19 cellular contexts compared by ENCODE assay signal in genomic region chr4:186244835-186245234, GRCh38. TPM values are rescaled to one million over a fixed set of nuclear protein-coding genes. Genes with fewer than 3 reads are reported as not detected.
DNase-seq lines count a peak whose midpoint lies in the region; ATAC-seq lines count a peak whose summit lies in the region.
"Had no signal": no experiment of that assay in that cellular context is flagged by ENCODE, and none has a peak within 500 bp of the region (broad histone marks: within the 10 kb centered on the region; RNA-seq: fewer than 3 reads in every experiment).

No MANE protein-coding gene starts in this region.

- no peak overlapping the region for H2BK5ac ChIP-seq in mesendoderm (ENCODE audit: low read length)

- no peak overlapping the region for H3K18ac ChIP-seq in mesendoderm (ENCODE audit: low read length)

- no peak overlapping the region for H4K8ac ChIP-seq in mesendoderm (ENCODE audit: low read depth, low read length)

- H2AK5ac ChIP-seq in mesendoderm (ENCODE audit: low read length): no peak overlapping the region

- peak overlapping the region; percentile 53 for H3K4me3 ChIP-seq in H7 (ENCODE audit: insufficient read depth, low read depth, low read length)
- H3K4me3 ChIP-seq in HUES64 (ENCODE audit: low read length): peak overlapping the region; percentile 52
- peak overlapping the region; percentile 78 for H3K4me3 ChIP-seq in iPS-15b (ENCODE audit: low read depth, low read length)
- H3K4me3 ChIP-seq in mesendoderm (ENCODE audit: low read length): peak overlapping the region; percentile 16
- H3K4me3 ChIP-seq: BLaER1 treated with 17β-estradiol and CSF1 and Interleukin-3, amounts not matched to agents 10 nM and 100 nM had no signal

- no peak overlapping the region for H2BK15ac ChIP-seq in mesendoderm (replicated peaks; ENCODE audit: low read depth)

- H3K9ac ChIP-seq in HUES64 (ENCODE audit: low read depth, low read length) (peak overlapping the region; percentile 59; the same call in 1 of the 2 replicates), iPS-15b (ENCODE audit: low read depth, low read length) (peak overlapping the region; percentile 84), mesendoderm (ENCODE audit: low read length) (peak overlapping the region; percentile 61)
- H3K9ac ChIP-seq: BLaER1 treated with 17β-estradiol and CSF1 and Interleukin-3, amounts not matched to agents 10 nM and 100 nM; KMS-11 had no signal

- DNase-seq in H7 (no peak), mesendoderm (no peak), amniotic stem cell (lab: John Stamatoyannopoulos, UW) (no peak), NCI-H345 treated with DMSO at 0.1 percent for 48 hours (lab: John Stamatoyannopoulos, UW; ENCODE audit: unreplicated experiment) (no peak)
- DNase-seq: CD8-positive, alpha-beta T cell; COR-L47; DMS 273 treated with DMSO at 0.1 percent for 48 hours; DMS53; GDM1; HFFc6 had no signal

- no peak overlapping the region for H3K4me2 ChIP-seq in mesendoderm (ENCODE audit: low read length)
- H3K4me2 ChIP-seq: BLaER1 treated with 17β-estradiol and CSF1 and Interleukin-3, amounts not matched to agents 10 nM and 100 nM; KMS-11 had no signal

- H3K4me1 ChIP-seq in HUES64 (ENCODE audit: insufficient read depth, low read length) (peaks cover 41% of the 10 kb centered on the region), iPS-15b (ENCODE audit: control insufficient read depth, insufficient read depth, low read length) (peaks cover 23% of the 10 kb centered on the region), mesendoderm (ENCODE audit: control insufficient read depth, low read depth, low read length) (peaks cover 6% of the 10 kb centered on the region)
- H3K4me1 ChIP-seq: BLaER1 treated with 17β-estradiol and CSF1 and Interleukin-3, amounts not matched to agents 10 nM and 100 nM had no signal

- H3K4ac ChIP-seq in mesendoderm (ENCODE audit: low read depth, low read length): no peak overlapping the region

- H3K9me3 ChIP-seq in HUES64 (ENCODE audit: insufficient read depth, low read depth, low read length): no peaks in the 10 kb centered on the region
- H3K9me3 ChIP-seq in iPS-15b (ENCODE audit: control insufficient read depth, insufficient read depth, low read length): no peaks in the 10 kb centered on the region

- H3K23ac ChIP-seq in mesendoderm (ENCODE audit: low read length): no peak overlapping the region

- peaks cover 12% of the 10 kb centered on the region for H3K79me2 ChIP-seq in mesendoderm (ENCODE audit: control insufficient read depth, insufficient read depth, low read length)

- H3K79me1 ChIP-seq in mesendoderm (ENCODE audit: low read length): no peaks in the 10 kb centered on the region

- H4K5ac ChIP-seq in mesendoderm (ENCODE audit: low read length): no peak overlapping the region

- ATAC-seq in GM19452 (IDR thresholded peaks at IDR 0.05; ENCODE audit: unreplicated experiment): no peak
- ATAC-seq: CD8-positive, alpha-beta T cell; HCT116 had no signal

- 75% methylated on average over 5 of the region's 5 CpGs for WGBS in HUES64
- WGBS in mesendoderm (ENCODE audit: extremely low coverage, insufficient coverage, low lambda C conversion rate): no CpG with 5 or more reads among the region's 5 CpGs

- H3K36me3 ChIP-seq in H7 (replicated peaks; ENCODE audit: control insufficient read depth, insufficient read depth, low read length) (no peaks in the 10 kb centered on the region), HUES64 (ENCODE audit: insufficient read depth, low read length) (peaks cover 6% of the 10 kb centered on the region; the same call in 1 of the 2 replicates), iPS-15b (ENCODE audit: control insufficient read depth, insufficient read depth, low read length) (no peaks in the 10 kb centered on the region), mesendoderm (ENCODE audit: control insufficient read depth, insufficient read depth, low read length) (no peaks in the 10 kb centered on the region)
- H3K36me3 ChIP-seq: BLaER1 treated with 17β-estradiol and CSF1 and Interleukin-3, amounts not matched to agents 10 nM and 100 nM had no signal

- H3K27ac ChIP-seq in HUES64 (ENCODE audit: low read depth, low read length) (peak overlapping the region; percentile 70; the same call in 1 of the 2 replicates), mesendoderm (ENCODE audit: low read depth, low read length) (peak overlapping the region; percentile 20)
- H3K27ac ChIP-seq: BLaER1 treated with 17β-estradiol and CSF1 and Interleukin-3, amounts not matched to agents 10 nM and 100 nM; KMS-11 had no signal

- no peak overlapping the region for H2BK120ac ChIP-seq in mesendoderm (ENCODE audit: low read depth, low read length)

- H3K56ac ChIP-seq in mesendoderm (ENCODE audit: low read length): peak overlapping the region; percentile 37

- H3K27me3 ChIP-seq in H7 (ENCODE audit: control insufficient read depth, insufficient read depth, low read length) (no peaks in the 10 kb centered on the region), HUES64 (ENCODE audit: insufficient read depth, low read length) (no peaks in the 10 kb centered on the region), iPS-15b (ENCODE audit: control insufficient read depth, insufficient read depth, low read length) (no peaks in the 10 kb centered on the region), mesendoderm (ENCODE audit: insufficient read depth, low read length, poor library complexity) (no peaks in the 10 kb centered on the region)
- H3K27me3 ChIP-seq: BLaER1 treated with 17β-estradiol and CSF1 and Interleukin-3, amounts not matched to agents 10 nM and 100 nM had no signal

RNA-seq across cellular contexts. Expression of gene KLKB1, which starts 17.5 kb away (rescaled TPM):
- total RNA-seq in H7 (2014; rRNA removed; shearing (Covaris generic)): 11.8 and 16.3 TPM in 2 replicates
- 6.3 TPM for polyA plus RNA-seq in HUES64 (2013, experiment 1 of 2)
- polyA plus RNA-seq in HUES64 (2013, experiment 2 of 2): 5.5 TPM
- polyA plus RNA-seq in mesendoderm (2013, experiment 1 of 2): 9.3 TPM
- 9.3 TPM for polyA plus RNA-seq in mesendoderm (2013, experiment 2 of 2)
- total RNA-seq: A172, HFFc6 had no signal

RNA-seq across cellular contexts. Expression of gene F11, which starts 21.2 kb away (rescaled TPM):
- 0.28 and 0.30 TPM in 2 replicates for total RNA-seq in H7 (2014; rRNA removed; shearing (Covaris generic))
- polyA plus RNA-seq in HUES64 (2013, experiment 1 of 2): 0.20 TPM
- polyA plus RNA-seq in HUES64 (2013, experiment 2 of 2): 0.25 TPM
- polyA plus RNA-seq in mesendoderm (2013, experiment 1 of 2): 0.22 TPM
- polyA plus RNA-seq in mesendoderm (2013, experiment 2 of 2): 0.13 TPM
- total RNA-seq: A172; B cell; CD8-positive, alpha-beta T cell; H4; HFFc6 had no signal

RNA-seq across cellular contexts. Expression of gene CYP4V2, which starts 53.5 kb away (rescaled TPM):
- total RNA-seq in H7 (2014; rRNA removed; shearing (Covaris generic)): 2.9 and 3.3 TPM in 2 replicates
- polyA plus RNA-seq in HUES64 (2013, experiment 1 of 2): 1.4 TPM
- polyA plus RNA-seq in HUES64 (2013, experiment 2 of 2): 1.8 TPM
- 0.53 TPM for polyA plus RNA-seq in mesendoderm (2013, experiment 1 of 2)
- polyA plus RNA-seq in mesendoderm (2013, experiment 2 of 2): 0.50 TPM

Comparison
In these comparisons a context has a peak if more than half of its experiments do, and no peak if none do; other contexts are left out.
1. H3K4me3 ChIP-seq: peak in every context shown above with its lines; median percentile 78 in iPS-15b; 53 in H7; 52 in HUES64; 16 in mesendoderm.